ENCODE assay signal across 22 cellular contexts in genomic region chr9:111362526-111362925, GRCh38. TPM values are rescaled to one million over a fixed set of nuclear protein-coding genes. Genes with fewer than 3 reads are reported as not detected.
DNase-seq lines count a peak whose midpoint lies in the region; ATAC-seq and TF ChIP-seq lines count a peak whose summit lies in the region.
"Had no signal": no experiment of that assay in that cellular context is flagged by ENCODE, and none has a peak within 500 bp of the region (broad histone marks: within the 10 kb centered on the region; RNA-seq: fewer than 3 reads in every experiment).

No MANE protein-coding gene starts in this region.

- no peak overlapping the region for H3K27ac Mint-ChIP-seq in activated CD8-positive, alpha-beta T cell treated with anti-CD3 and anti-CD28 coated beads, Interleukin-2, amount 10 ng/mL, durations not matched to agents 7 days and 5 days

- H3K27me3 ChIP-seq in BJ (ENCODE audit: control insufficient read depth, insufficient read depth, low read length) (no peaks in the 10 kb centered on the region), Panc1 (ENCODE audit: control insufficient read depth, insufficient read depth, low read length) (no peaks in the 10 kb centered on the region)
- H3K27me3 ChIP-seq: Peyer's patch had no signal

- H3K9me3 ChIP-seq in Panc1 (ENCODE audit: control insufficient read depth, insufficient read depth, low read depth, low read length) = no peaks in the 10 kb centered on the region
- H3K9me3 ChIP-seq: A549, Peyer's patch had no signal

- intact Hi-C loops in Panc1 (cut with micrococcal nuclease; ENCODE audit: unreplicated experiment) = no loop called here

- no peak overlapping the region for H3K27ac ChIP-seq in Panc1 (ENCODE audit: low read length)
- H3K27ac ChIP-seq: A549, KMS-11, Peyer's patch had no signal

- CTCF ChIA-PET in BJ (lab: Yijun Ruan, JAX) = no interaction called here
- CTCF ChIA-PET in Panc1 (lab: Charles Lee) = no interaction called here
- CTCF ChIA-PET in activated CD8-positive, alpha-beta T cell treated with anti-CD3 and anti-CD28 coated beads, Interleukin-2, amount 10 ng/mL, durations not matched to agents 7 days and 5 days (lab: Charles Lee) = interaction anchor here (0.8 kb wide), 1 partner anchor 9 kb away, joined by 3 read pairs; no protein-coding TSS in a partner anchor

- peaks cover 46% of the 10 kb centered on the region for H3K36me3 Mint-ChIP-seq in activated CD8-positive, alpha-beta T cell treated with anti-CD3 and anti-CD28 coated beads, Interleukin-2, amount 10 ng/mL, durations not matched to agents 7 days and 5 days (ENCODE audit: low read depth)

- H3K4me1 Mint-ChIP-seq in activated CD8-positive, alpha-beta T cell treated with anti-CD3 and anti-CD28 coated beads, Interleukin-2, amount 10 ng/mL, durations not matched to agents 7 days and 5 days (ENCODE audit: low read depth) = no peaks in the 10 kb centered on the region

- H3K4me3 Mint-ChIP-seq in activated CD8-positive, alpha-beta T cell treated with anti-CD3 and anti-CD28 coated beads, Interleukin-2, amount 10 ng/mL, durations not matched to agents 7 days and 5 days = no peak overlapping the region
- H3K4me3 Mint-ChIP-seq: CD4-positive, CD25-positive, alpha-beta regulatory T cell had no signal

- H3K36me3 ChIP-seq in BJ (ENCODE audit: control insufficient read depth, insufficient read depth, low read length) (peaks cover 5% of the 10 kb centered on the region), Panc1 (ENCODE audit: control insufficient read depth, insufficient read depth, low read length) (peaks cover 19% of the 10 kb centered on the region)

- H3K4me3 ChIP-seq in BJ (ENCODE audit: low read depth, low read length) (no peak overlapping the region), Panc1 (ENCODE audit: low read depth in 2 of 2, low read length in 2 of 2) (no peak overlapping the region), fibroblast of villous mesenchyme (ENCODE audit: low read depth, low read length) (no peak overlapping the region)
- H3K4me3 ChIP-seq: A549, Peyer's patch had no signal

- DNase-seq in BJ (ENCODE audit: low read depth) (peak; percentile 67), Panc1 (ENCODE audit: low read depth, low spot score) (no peak), amniotic epithelial cell (ENCODE audit: low read depth) (peak; percentile 10), fibroblast of villous mesenchyme (ENCODE audit: low read depth) (peak; percentile 74), NOMO-1 treated with DMSO at 0.1 percent for 48 hours (lab: John Stamatoyannopoulos, UW; ENCODE audit: unreplicated experiment) (no peak), NCI-H748 treated with DMSO at 0.1 percent for 48 hours (lab: John Stamatoyannopoulos, UW) (no peak)
- no peak for DNase-seq in activated CD8-positive, alpha-beta T cell treated with anti-CD3 and anti-CD28 coated beads, Interleukin-2, amount 10 ng/mL, durations not matched to agents 7 days and 5 days
- DNase-seq: CD4-positive, CD25-positive, alpha-beta regulatory T cell; COR-L47; GDM1; GOT3; MV-4-11; NCI-H1694 treated with DMSO at 0.1 percent for 48 hours; NCI-H226; NCI-H524; Peyer's patch had no signal

- in situ Hi-C loops in Panc1 (cut with HindIII; ENCODE audit: low pct_unique_long_range_greater_than_20kb, low sequenced_read_pairs) = no loop called here

- no peaks in the 10 kb centered on the region for H3K9me3 Mint-ChIP-seq in activated CD8-positive, alpha-beta T cell treated with anti-CD3 and anti-CD28 coated beads, Interleukin-2, amount 10 ng/mL, durations not matched to agents 7 days and 5 days (ENCODE audit: insufficient read depth)

- POLR2A ChIA-PET in BJ (lab: Charles Lee) (no interaction called here), Panc1 (lab: Charles Lee) (no interaction called here)
- POLR2A ChIA-PET in activated CD8-positive, alpha-beta T cell treated with anti-CD3 and anti-CD28 coated beads, Interleukin-2, amount 10 ng/mL, durations not matched to agents 7 days and 5 days (lab: Charles Lee) = no interaction called here

- TF ChIP-seq CTCF in BJ (IDR thresholded peaks at IDR 0.05; ENCODE audit: insufficient read depth, low read depth, low read length) (no peak), Panc1 (IDR thresholded peaks at IDR 0.05) (no peak), fibroblast of villous mesenchyme (IDR thresholded peaks at IDR 0.05; ENCODE audit: insufficient read depth, low read depth, low read length) (no peak)

- H3K27me3 Mint-ChIP-seq in activated CD8-positive, alpha-beta T cell treated with anti-CD3 and anti-CD28 coated beads, Interleukin-2, amount 10 ng/mL, durations not matched to agents 7 days and 5 days (ENCODE audit: low read depth) = no peaks in the 10 kb centered on the region
- H3K27me3 Mint-ChIP-seq: CD4-positive, CD25-positive, alpha-beta regulatory T cell had no signal

- H3K4me1 ChIP-seq in Panc1 (ENCODE audit: control insufficient read depth, insufficient read depth, low read length) = peaks cover under 1% of the 10 kb centered on the region; the same call in 1 of the 2 replicates
- H3K4me1 ChIP-seq: Peyer's patch had no signal

- ATAC-seq in Panc1 = no peak
- ATAC-seq in activated CD8-positive, alpha-beta T cell treated with anti-CD3 and anti-CD28 coated beads, Interleukin-2, amount 10 ng/mL, durations not matched to agents 7 days and 5 days = no peak
- ATAC-seq in HG02840 (IDR thresholded peaks at IDR 0.05; ENCODE audit: low FRiP score, unreplicated experiment) = no peak
- ATAC-seq: A549, HCT116 had no signal

- TSS peak; percentile 38 for BruUV-seq in Panc1 (replicated peaks; lab: Mats Ljungman, UMichigan)

RNA-seq across cellular contexts. Expression of gene OR2K2, which starts 32.5 kb away (rescaled TPM):
- polyA plus RNA-seq in BJ (2011; rRNA removed) = not detected in 2 replicates
- not detected in 2 replicates for polyA minus RNA-seq in BJ (2011; rRNA and poly(A)+ RNA removed)
- not detected for total RNA-seq in Panc1 (2021; ENCODE audit: unreplicated experiment)
- not detected for polyA plus RNA-seq in Panc1 (2012; ENCODE audit: insufficient read length)
- not detected in 2 replicates for total RNA-seq in fibroblast of villous mesenchyme
- total RNA-seq in activated CD8-positive, alpha-beta T cell treated with anti-CD3 and anti-CD28 coated beads, Interleukin-2, amount 10 ng/mL, durations not matched to agents 7 days and 5 days = not detected
- total RNA-seq: CD4-positive, CD25-positive, alpha-beta regulatory T cell; HT-29; Peyer's patch; SK-MEL-5 had no signal
- polyA plus RNA-seq: A549; CD4-positive, CD25-positive, alpha-beta regulatory T cell had no signal

Comparison
In these comparisons a context has a peak if more than half of its experiments do, and no peak if none do; other contexts are left out.
1. DNase-seq: peak in BJ (single experiment), amniotic epithelial cell (single experiment) and fibroblast of villous mesenchyme (single experiment); none in Panc1 (single experiment), activated CD8-positive, alpha-beta T cell treated with anti-CD3 and anti-CD28 coated beads, Interleukin-2, amount 10 ng/mL, durations not matched to agents 7 days and 5 days (single experiment), NOMO-1 treated with DMSO at 0.1 percent for 48 hours (single experiment) and NCI-H748 treated with DMSO at 0.1 percent for 48 hours (single experiment).